In genomic region chr10:102475451-102476040, GRCh38 we compare ENCODE assay signal across 1 cellular context.
TF ChIP-seq lines count a peak whose summit lies in the region.

No MANE protein-coding gene starts in this region.

TF ChIP-seq in HEK293, 187 proteins besides CTCF, POLR2A, EP300 and RAD21 (continued from another document):
- TF ChIP-seq PRDM6 (tag by site-specific recombination; IDR thresholded peaks at IDR 0.05) (no peak), ZNF692 (tag by site-specific recombination; IDR thresholded peaks at IDR 0.05) (no peak), ZNF658 (tag by site-specific recombination; IDR thresholded peaks at IDR 0.05) (no peak), ZNF600 (tag by site-specific recombination; IDR thresholded peaks at IDR 0.05) (0 out of 2 replicates have a peak, but pooled peaks have one; percentile 22), ZNF660 (tag by site-specific recombination; IDR thresholded peaks at IDR 0.05) (no peak), GLIS2 (tag by site-specific recombination; IDR thresholded peaks at IDR 0.05) (no peak), RBAK (tag by site-specific recombination; IDR thresholded peaks at IDR 0.05) (no peak), ZBTB11 (tag by site-specific recombination; conservative IDR thresholded peaks at IDR 0.05; ENCODE audit: low read depth) (no peak), ZSCAN23 (tag by site-specific recombination; IDR thresholded peaks at IDR 0.05) (no peak), ZNF623 (tag by site-specific recombination; IDR thresholded peaks at IDR 0.05) (no peak)
